Comparison of ENCODE assay signal across 23 cellular contexts in genomic region chr19:35427187-35427586, GRCh38. TPM values are rescaled to one million over a fixed set of nuclear protein-coding genes. Genes with fewer than 3 reads are reported as not detected.
"Had no signal": no experiment of that assay in that cellular context is flagged by ENCODE, and none has a peak within 500 bp of the region (broad histone marks: within the 10 kb centered on the region; RNA-seq: fewer than 3 reads in every experiment).

No MANE protein-coding gene starts in this region.

- H3K27ac ChIP-seq: HL-60, RWPE1 had no signal

- ATAC-seq: Panc1, PC-3 had no signal

- H3K9ac ChIP-seq: SK-N-SH had no signal

- DNase-seq: Karpas-422, KG1, MG63, NCI-H1092 treated with DMSO at 0.1 percent for 48 hours, NCI-H1436, NCI-H187, NCI-H2029, NCI-H2081 treated with DMSO at 0.1 percent for 48 hours, NCI-H2171, NCI-H226, NCI-H446, NCI-H510A, NCI-H524 treated with DMSO at 0.1 percent for 48 hours, NCI-H69, NCI-H774, PC-3, SHP77, SK-N-SH had no signal

- H3K4me2 ChIP-seq: SK-N-SH had no signal

- H3K9me3 ChIP-seq: MG63, SK-N-SH had no signal

- FAIRE-seq: HTR-8/SVneo had no signal

- H3K36me3 ChIP-seq: MG63 had no signal

- H3K4me3 ChIP-seq: MG63 had no signal

RNA-seq across cellular contexts. Expression of gene FFAR2, which starts 20.9 kb away (rescaled TPM):
- total RNA-seq: PC-3 had no signal
- polyA plus RNA-seq: SK-N-SH had no signal

RNA-seq across cellular contexts. Expression of gene GPR42, which starts 56.3 kb away (rescaled TPM):
- total RNA-seq: PC-3, SK-MEL-5 had no signal
- polyA plus RNA-seq: SK-N-SH had no signal
